Comparison of ENCODE assay signal across 8 cellular contexts in the genomic region with DNA sequence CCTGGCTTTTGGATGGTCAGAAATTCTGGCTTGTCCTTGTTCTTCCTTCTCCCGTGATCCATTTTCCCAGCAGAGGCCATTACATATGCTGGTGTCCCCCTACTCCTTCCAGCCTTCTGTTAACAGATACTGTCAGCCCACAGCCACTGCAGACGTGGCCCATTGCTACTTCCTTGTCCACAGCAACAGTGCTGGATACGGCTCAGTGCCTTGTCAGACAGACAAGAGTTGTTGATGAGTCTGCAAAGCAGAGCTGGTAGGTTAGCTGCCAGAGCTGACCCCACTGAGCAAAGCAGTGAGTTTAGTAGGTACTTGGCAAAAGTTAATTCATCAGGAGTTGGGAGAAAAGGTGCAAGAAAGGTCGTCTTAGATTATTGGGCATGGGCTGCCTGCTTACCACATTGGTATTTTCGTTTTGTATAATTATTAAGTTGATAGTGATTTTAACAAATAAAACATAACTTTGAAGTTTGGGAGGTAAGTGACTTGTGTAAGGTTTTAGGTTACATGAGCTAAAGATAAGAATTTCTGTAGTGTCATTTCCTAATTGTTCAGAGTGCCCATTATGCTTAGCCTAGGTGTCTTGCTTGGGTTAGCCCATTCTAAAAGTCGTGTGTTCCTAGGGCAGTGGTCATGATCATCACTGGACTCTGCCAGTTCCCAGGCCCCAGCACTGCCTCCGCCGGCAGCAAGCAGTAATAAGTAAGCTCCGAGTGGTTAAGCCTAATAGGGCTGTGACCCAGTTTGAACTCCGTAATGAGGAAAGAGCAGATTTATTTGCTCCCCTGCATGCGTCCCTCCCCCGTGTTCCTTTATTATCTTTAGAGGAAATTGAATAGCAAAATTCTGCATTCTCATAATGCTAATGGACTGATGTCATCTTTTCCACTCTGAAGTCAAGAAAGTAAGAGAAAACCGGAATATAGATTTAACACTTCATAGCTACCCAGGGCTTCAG.
DNase-seq lines count a peak whose midpoint lies in the region; ATAC-seq, FAIRE-seq and TF ChIP-seq lines count a peak whose summit lies in the region.

No MANE protein-coding gene starts in this region.

- TF ChIP-seq CTCF in epithelial cell of proximal tubule (conservative IDR thresholded peaks at IDR 0.05; ENCODE audit: low read depth, low read length): peak; percentile 47

- no peak overlapping the region for H3K27ac Mint-ChIP-seq in naive thymus-derived CD4-positive, alpha-beta T cell

- ATAC-seq in naive thymus-derived CD4-positive, alpha-beta T cell: peak; percentile 70
- no peak for ATAC-seq in HG03108 (IDR thresholded peaks at IDR 0.05; ENCODE audit: unreplicated experiment)

- H3K9me3 Mint-ChIP-seq in naive thymus-derived CD4-positive, alpha-beta T cell: no peaks in the 10 kb centered on the region

- H3K4me3 ChIP-seq in epithelial cell of proximal tubule (ENCODE audit: low read depth, low read length): no peak overlapping the region
- H3K4me3 ChIP-seq in naive thymus-derived CD4-positive, alpha-beta T cell (ENCODE audit: low read length): no peak overlapping the region

- no peak overlapping the region for H3K27ac ChIP-seq in naive thymus-derived CD4-positive, alpha-beta T cell (ENCODE audit: low read depth, low read length)

- no peaks in the 10 kb centered on the region for H3K27me3 ChIP-seq in naive thymus-derived CD4-positive, alpha-beta T cell (ENCODE audit: control insufficient read depth in 2 of 2, insufficient read depth in 2 of 2, low read length in 2 of 2)

- peak; percentile 55 for DNase-seq in AG08396 (ENCODE audit: low spot score)
- peak; percentile 36 for DNase-seq in NCI-H2196 treated with DMSO at 0.1 percent for 48 hours (lab: John Stamatoyannopoulos, UW; ENCODE audit: unreplicated experiment)
- peak; percentile 86 for DNase-seq in epithelial cell of proximal tubule (ENCODE audit: low read depth)
- no peak for DNase-seq in naive thymus-derived CD4-positive, alpha-beta T cell
- DNase-seq in stimulated activated CD4-positive, alpha-beta T cell treated with anti-CD3 and anti-CD28 coated beads, Interleukin-4, amount 100 ng/mL, for 24 hours: no peak
- no peak for DNase-seq in GM12891 (ENCODE audit: insufficient read length, low spot score)
- no peak for DNase-seq in NCI-H1694 treated with DMSO at 0.1 percent for 48 hours (lab: John Stamatoyannopoulos, UW)

- no peak for FAIRE-seq in GM12891 (lab: Jason Lieb, UNC)

- no peaks in the 10 kb centered on the region for H3K36me3 ChIP-seq in naive thymus-derived CD4-positive, alpha-beta T cell (ENCODE audit: control insufficient read depth in 2 of 3, insufficient read depth in 3 of 3, low read length in 3 of 3)

- no peaks in the 10 kb centered on the region for H3K4me1 ChIP-seq in naive thymus-derived CD4-positive, alpha-beta T cell (ENCODE audit: control insufficient read depth in 2 of 2, insufficient read depth in 2 of 2, low read length in 2 of 2)

- TF ChIP-seq POLR2A in GM12891 (IDR thresholded peaks at IDR 0.05; ENCODE audit: low read depth, low read length): no peak

- CTCF ChIA-PET in naive thymus-derived CD4-positive, alpha-beta T cell (lab: Charles Lee): no interaction called here

- intact Hi-C loops in naive thymus-derived CD4-positive, alpha-beta T cell (cut with micrococcal nuclease): no loop called here

- peaks cover 0 to 2% (median 0%) of the 10 kb centered on the region in 7 donors for H3K4me1 Mint-ChIP-seq in naive thymus-derived CD4-positive, alpha-beta T cell

- no peak overlapping the region for H3K4me3 Mint-ChIP-seq in naive thymus-derived CD4-positive, alpha-beta T cell

- no peaks in the 10 kb centered on the region for H3K9me3 ChIP-seq in naive thymus-derived CD4-positive, alpha-beta T cell (ENCODE audit: control insufficient read depth in 2 of 3, low read length in 3 of 3)

- H3K27me3 Mint-ChIP-seq in naive thymus-derived CD4-positive, alpha-beta T cell: no peaks in the 10 kb centered on the region

- peaks cover 0 to 19% (median 5%) of the 10 kb centered on the region in 5 donors for H3K36me3 Mint-ChIP-seq in naive thymus-derived CD4-positive, alpha-beta T cell

- POLR2A ChIA-PET in naive thymus-derived CD4-positive, alpha-beta T cell (lab: Charles Lee): interaction anchor here (0.5 to 1.0 kb wide), 2 partner anchors 160 to 454 kb away, joined by 3 read pairs; no protein-coding TSS in a partner anchor

TF ChIP-seq in GM12891, 5 proteins besides CTCF, POLR2A, EP300 and RAD21:
- TF ChIP-seq PAX5 (IDR thresholded peaks at IDR 0.05; ENCODE audit: insufficient read depth, low read length, severe bottlenecking) (no peak), TAF1 (IDR thresholded peaks at IDR 0.05; ENCODE audit: low read depth, low read length) (no peak), POU2F2 (IDR thresholded peaks at IDR 0.05; ENCODE audit: low read depth, low read length) (no peak), SPI1 (IDR thresholded peaks at IDR 0.05; ENCODE audit: low read depth, low read length) (no peak), POLR2AphosphoS5 (IDR thresholded peaks at IDR 0.05; ENCODE audit: low read depth, low read length) (no peak)

Comparison
In these comparisons a context has a peak if more than half of its experiments do, and no peak if none do; other contexts are left out.
1. DNase-seq: peak in AG08396 (single experiment), NCI-H2196 treated with DMSO at 0.1 percent for 48 hours (single experiment) and epithelial cell of proximal tubule (single experiment); none in naive thymus-derived CD4-positive, alpha-beta T cell (0 of 9), stimulated activated CD4-positive, alpha-beta T cell treated with anti-CD3 and anti-CD28 coated beads, Interleukin-4, amount 100 ng/mL, for 24 hours (single experiment), GM12891 (single experiment) and NCI-H1694 treated with DMSO at 0.1 percent for 48 hours (single experiment).